Comparison of ENCODE assay signal across 7 cellular contexts in the genomic region with DNA sequence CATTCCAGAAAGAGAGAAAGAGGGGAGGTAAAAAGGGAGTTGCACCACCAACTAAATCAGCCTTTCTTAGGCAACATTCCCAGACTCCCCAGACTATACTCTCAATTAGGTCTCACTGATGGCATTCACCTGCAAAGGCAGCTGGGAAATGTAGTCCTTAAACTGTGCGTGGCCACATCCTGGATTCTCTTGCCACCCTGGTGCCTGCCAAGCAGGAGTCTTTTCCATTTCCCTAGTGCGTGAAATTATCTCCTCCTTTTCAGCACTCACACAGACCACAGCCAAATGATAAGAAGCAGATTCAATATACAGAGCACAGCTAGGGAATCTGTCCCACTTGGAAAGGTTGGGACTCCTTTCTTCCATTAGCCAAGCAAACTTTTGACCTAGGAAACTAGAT.
DNase-seq lines count a peak whose midpoint lies in the region; ATAC-seq, FAIRE-seq and TF ChIP-seq lines count a peak whose summit lies in the region.
"Not testable (repeated sequence)": the region's sequence is repeated elsewhere in the genome, so short reads cannot be mapped to it uniquely, and the experiment has no call there.

No MANE protein-coding gene starts in this region.

- TF ChIP-seq POLR2A in endothelial cell of umbilical vein (IDR thresholded peaks at IDR 0.05; ENCODE audit: low read depth, low read length); heart left ventricle (IDR thresholded peaks at IDR 0.05); HepG2 (IDR thresholded peaks at IDR 0.05; ENCODE audit: insufficient read depth in 1 of 2, low read depth in 2 of 2, low read length in 2 of 2): not testable (repeated sequence)

- H3K9ac ChIP-seq in endothelial cell of umbilical vein (replicated peaks; ENCODE audit: extremely low read depth, insufficient read depth, low read length); HepG2 (ENCODE audit: insufficient read depth, low read depth, low read length): not testable (repeated sequence)

- H3K27ac Mint-ChIP-seq in GM23338; activated CD4-positive, alpha-beta T cell treated with anti-CD3 and anti-CD28 coated beads, Interleukin-2, amount 10 ng/mL, durations not matched to agents 24 days and 14 days: not testable (repeated sequence)
- peak overlapping the region; percentile 56 for H3K27ac Mint-ChIP-seq in progenitor cell of endocrine pancreas

- CTCF ChIA-PET in endothelial cell of umbilical vein (lab: Charles Lee); HepG2 (lab: Yijun Ruan, JAX; ENCODE audit: low intra/inter-chr PET ratio, low total read pairs): not testable (repeated sequence)

- TF ChIP-seq RAD21 in HepG2 (CRISPR knock-in tag; IDR thresholded peaks at IDR 0.05): not testable (repeated sequence)

- intact Hi-C loops in activated CD4-positive, alpha-beta T cell treated with anti-CD3 and anti-CD28 coated beads, Interleukin-2, amount 10 ng/mL, durations not matched to agents 24 days and 14 days (cut with micrococcal nuclease); endothelial cell of umbilical vein (cut with micrococcal nuclease); heart left ventricle (cut with DNase I); left ventricle myocardium superior (cut with micrococcal nuclease); HepG2 (cut with micrococcal nuclease; ENCODE audit: unreplicated experiment): not testable (repeated sequence)

- not testable (repeated sequence) for H3K27ac ChIP-seq in GM23338 (ENCODE audit: low read depth); endothelial cell of umbilical vein (ENCODE audit: insufficient read depth, low read depth, low read length); heart left ventricle; HepG2 (ENCODE audit: extremely low read length, insufficient read depth, low read length)

- H3K4me1 ChIP-seq in GM23338 (ENCODE audit: insufficient read depth); endothelial cell of umbilical vein (ENCODE audit: control insufficient read depth, extremely low read depth, insufficient read depth, low read length); heart left ventricle: not testable (repeated sequence)
- peaks cover 25% of the 10 kb centered on the region for H3K4me1 ChIP-seq in HepG2 (ENCODE audit: insufficient read depth, low read length)

- POLR2A ChIA-PET in endothelial cell of umbilical vein (lab: Charles Lee); HepG2 (lab: Yijun Ruan, JAX): not testable (repeated sequence)

- not testable (repeated sequence) for FAIRE-seq in endothelial cell of umbilical vein (lab: Jason Lieb, UNC); HepG2 (lab: Jason Lieb, UNC)

- not testable (repeated sequence) for H3K4me2 ChIP-seq in GM23338; endothelial cell of umbilical vein (ENCODE audit: insufficient read depth, low read length); HepG2 (ENCODE audit: low read depth, low read length)

- not testable (repeated sequence) for DNase-seq in GM23338 (ENCODE audit: low spot score); endothelial cell of umbilical vein (ENCODE audit: low read depth, low spot score); heart left ventricle; left ventricle myocardium superior; HepG2 (ENCODE audit: low spot score); progenitor cell of endocrine pancreas (ENCODE audit: low spot score, unreplicated experiment)
- DNase-seq in activated CD4-positive, alpha-beta T cell treated with anti-CD3 and anti-CD28 coated beads, Interleukin-2, amount 10 ng/mL, durations not matched to agents 24 days and 14 days: peak; percentile 0

- H3F3A ChIP-seq in GM23338 (replicated peaks; ENCODE audit: low read depth): not testable (repeated sequence)

- TF ChIP-seq CTCF in GM23338 (conservative IDR thresholded peaks at IDR 0.05; ENCODE audit: low read depth in 2 of 2); endothelial cell of umbilical vein (IDR thresholded peaks at IDR 0.05; ENCODE audit: extremely low read depth in 1 of 2, insufficient read depth in 1 of 2, low read depth in 1 of 2, low read length in 2 of 2); heart left ventricle (IDR thresholded peaks at IDR 0.05); HepG2 (CRISPR knock-in tag; IDR thresholded peaks at IDR 0.05); progenitor cell of endocrine pancreas (IDR thresholded peaks at IDR 0.05; ENCODE audit: unreplicated experiment): not testable (repeated sequence)

- not testable (repeated sequence) for H3K9me2 ChIP-seq in GM23338 (ENCODE audit: insufficient read depth)

- not testable (repeated sequence) for H3K36me3 Mint-ChIP-seq in GM23338 (ENCODE audit: low read depth); activated CD4-positive, alpha-beta T cell treated with anti-CD3 and anti-CD28 coated beads, Interleukin-2, amount 10 ng/mL, durations not matched to agents 24 days and 14 days (ENCODE audit: low read depth); progenitor cell of endocrine pancreas (ENCODE audit: insufficient read depth)

- in situ Hi-C loops in HepG2 (cut with HindIII; ENCODE audit: extremely low pct_ligation_motif_present, low pct_unique_long_range_greater_than_20kb): not testable (repeated sequence)

- BruUV-seq in endothelial cell of umbilical vein (replicated peaks; lab: Mats Ljungman, UMichigan): TSS peak; percentile 85
- not testable (repeated sequence) for BruUV-seq in HepG2 (replicated peaks; lab: Mats Ljungman, UMichigan)

- not testable (repeated sequence) for H3K27me3 Mint-ChIP-seq in GM23338 (ENCODE audit: insufficient read depth, low read depth, poor library complexity); activated CD4-positive, alpha-beta T cell treated with anti-CD3 and anti-CD28 coated beads, Interleukin-2, amount 10 ng/mL, durations not matched to agents 24 days and 14 days; progenitor cell of endocrine pancreas

- not testable (repeated sequence) for H3K4me1 Mint-ChIP-seq in GM23338; activated CD4-positive, alpha-beta T cell treated with anti-CD3 and anti-CD28 coated beads, Interleukin-2, amount 10 ng/mL, durations not matched to agents 24 days and 14 days; progenitor cell of endocrine pancreas (ENCODE audit: low read depth)

- WGBS in heart left ventricle, 4 donors: 40 to 59% (median 48%) methylated on average over 2 of the region's 2 CpGs; no CpG with 5 or more reads in 1 of the 4 donors
- WGBS in HepG2 (ENCODE audit: low lambda C conversion rate): 90% methylated on average over 1 of the region's 2 CpGs

- not testable (repeated sequence) for H3K9me3 Mint-ChIP-seq in GM23338; activated CD4-positive, alpha-beta T cell treated with anti-CD3 and anti-CD28 coated beads, Interleukin-2, amount 10 ng/mL, durations not matched to agents 24 days and 14 days; progenitor cell of endocrine pancreas (ENCODE audit: low read depth)

- not testable (repeated sequence) for H3K9me3 ChIP-seq in endothelial cell of umbilical vein (replicated peaks; ENCODE audit: control insufficient read depth, insufficient read depth, low read length); heart left ventricle; HepG2 (ENCODE audit: low read length)

- H4K20me1 ChIP-seq in GM23338 (replicated peaks; ENCODE audit: insufficient read depth); endothelial cell of umbilical vein (replicated peaks; ENCODE audit: control insufficient read depth, extremely low read depth, insufficient read depth, low read length); HepG2 (ENCODE audit: insufficient read depth, low read length): not testable (repeated sequence)

- not testable (repeated sequence) for TF ChIP-seq EP300 in HepG2 (IDR thresholded peaks at IDR 0.05; ENCODE audit: low read depth in 2 of 2, low read length in 2 of 2); HepG2 (CRISPR knock-in tag; IDR thresholded peaks at IDR 0.05; ENCODE audit: borderline replicate concordance)

- H3K4me3 ChIP-seq in GM23338; endothelial cell of umbilical vein (replicated peaks in 1 of 3; ENCODE audit: insufficient read depth in 1 of 3, low read depth in 1 of 3, low read length in 3 of 3); heart left ventricle; HepG2 (replicated peaks in 1 of 3; ENCODE audit: insufficient read depth in 1 of 3, low read depth in 2 of 3, low read length in 3 of 3): not testable (repeated sequence)

- H3K4me3 Mint-ChIP-seq in GM23338; activated CD4-positive, alpha-beta T cell treated with anti-CD3 and anti-CD28 coated beads, Interleukin-2, amount 10 ng/mL, durations not matched to agents 24 days and 14 days; progenitor cell of endocrine pancreas (ENCODE audit: low read depth): not testable (repeated sequence)

- H3K79me2 ChIP-seq in GM23338 (replicated peaks; ENCODE audit: insufficient read depth); endothelial cell of umbilical vein (ENCODE audit: control insufficient read depth, insufficient read depth, low read length); HepG2 (ENCODE audit: insufficient read depth, low read length): not testable (repeated sequence)

- not testable (repeated sequence) for H3K27me3 ChIP-seq in GM23338 (ENCODE audit: insufficient read depth); endothelial cell of umbilical vein (ENCODE audit: control insufficient read depth in 2 of 2, insufficient read depth in 2 of 2, low read length in 2 of 2); heart left ventricle; HepG2 (ENCODE audit: control insufficient read depth in 1 of 2, insufficient read depth in 2 of 2, low read length in 2 of 2)

- H3K9me1 ChIP-seq in endothelial cell of umbilical vein (replicated peaks; ENCODE audit: control insufficient read depth, extremely low read depth, insufficient read depth, low read length): not testable (repeated sequence)

- H2AFZ ChIP-seq in GM23338; endothelial cell of umbilical vein (ENCODE audit: low read depth, low read length); HepG2 (ENCODE audit: low read length): not testable (repeated sequence)

- dilution Hi-C loops in endothelial cell of umbilical vein (cut with MboI; ENCODE audit: extremely low pct_ligation_motif_present, low sequenced_read_pairs): not testable (repeated sequence)

- ATAC-seq in GM23338: peak; percentile 77
- ATAC-seq in heart left ventricle: peak; percentile 57 to 77 (median 69)
- peak; percentile 79 for ATAC-seq in left ventricle myocardium superior
- not testable (repeated sequence) for ATAC-seq in HepG2

- H3K36me3 ChIP-seq in GM23338 (ENCODE audit: insufficient read depth); endothelial cell of umbilical vein (ENCODE audit: control insufficient read depth in 2 of 2, extremely low read depth in 1 of 2, insufficient read depth in 2 of 2, low read length in 2 of 2); heart left ventricle; HepG2 (replicated peaks in 1 of 2; ENCODE audit: control insufficient read depth in 1 of 2, insufficient read depth in 2 of 2, low read length in 2 of 2): not testable (repeated sequence)
